In genomic region chr10:11782793-11783557, GRCh38 we compare ENCODE assay signal across 8 cellular contexts. TPM values are rescaled to one million over a fixed set of nuclear protein-coding genes. Genes with fewer than 3 reads are reported as not detected.
DNase-seq lines count a peak whose midpoint lies in the region; ATAC-seq lines count a peak whose summit lies in the region.

No MANE protein-coding gene starts in this region.

- H3K27me3 Mint-ChIP-seq in activated T-helper 17 cell treated with anti-CD3 and anti-CD28 coated beads, Interleukin-2, amount 50 U/mL, for 72 hours = peaks cover 3% of the 10 kb centered on the region
- H3K27me3 Mint-ChIP-seq in stimulated activated naive B cell treated with anti-CD40 and anti-IgM and Interleukin-4, amounts not matched to agents 10 μg/mL and 1 μg/mL and 100 μg/mL, for 72 hours = peaks cover 5 to 11% of the 10 kb centered on the region in 2 donors

- H3K9me3 Mint-ChIP-seq in activated T-helper 17 cell treated with anti-CD3 and anti-CD28 coated beads, Interleukin-2, amount 50 U/mL, for 72 hours = no peaks in the 10 kb centered on the region
- peaks cover 7 to 10% of the 10 kb centered on the region in 2 donors for H3K9me3 Mint-ChIP-seq in stimulated activated naive B cell treated with anti-CD40 and anti-IgM and Interleukin-4, amounts not matched to agents 10 μg/mL and 1 μg/mL and 100 μg/mL, for 72 hours

- H3K4me3 Mint-ChIP-seq in activated T-helper 17 cell treated with anti-CD3 and anti-CD28 coated beads, Interleukin-2, amount 50 U/mL, for 72 hours = no peak overlapping the region
- H3K4me3 Mint-ChIP-seq in stimulated activated naive B cell treated with anti-CD40 and anti-IgM and Interleukin-4, amounts not matched to agents 10 μg/mL and 1 μg/mL and 100 μg/mL, for 72 hours = no peak overlapping the region

- DNase-seq in DMS153 treated with DMSO at 0.1 percent for 48 hours (lab: John Stamatoyannopoulos, UW; ENCODE audit: unreplicated experiment) (peak; percentile 0), DMS153 (lab: John Stamatoyannopoulos, UW) (no peak), NCI-H146 treated with DMSO at 0.1 percent for 48 hours (lab: John Stamatoyannopoulos, UW; ENCODE audit: unreplicated experiment) (peak; percentile 85), hepatic stellate cell (ENCODE audit: low spot score) (peak; percentile 56), ecto neural progenitor cell (ENCODE audit: low spot score) (no peak)
- DNase-seq in stimulated activated naive B cell treated with anti-CD40 and anti-IgM and Interleukin-4, amounts not matched to agents 10 μg/mL and 1 μg/mL and 100 μg/mL, for 72 hours = no peak

- no peaks in the 10 kb centered on the region for H3K36me3 Mint-ChIP-seq in activated T-helper 17 cell treated with anti-CD3 and anti-CD28 coated beads, Interleukin-2, amount 50 U/mL, for 72 hours (ENCODE audit: low read depth)
- no peaks in the 10 kb centered on the region for H3K36me3 Mint-ChIP-seq in stimulated activated naive B cell treated with anti-CD40 and anti-IgM and Interleukin-4, amounts not matched to agents 10 μg/mL and 1 μg/mL and 100 μg/mL, for 72 hours

- no peak overlapping the region for H3K27ac Mint-ChIP-seq in activated T-helper 17 cell treated with anti-CD3 and anti-CD28 coated beads, Interleukin-2, amount 50 U/mL, for 72 hours
- H3K27ac Mint-ChIP-seq in stimulated activated naive B cell treated with anti-CD40 and anti-IgM and Interleukin-4, amounts not matched to agents 10 μg/mL and 1 μg/mL and 100 μg/mL, for 72 hours = peak overlapping the region; percentile 20

- peaks cover 4% of the 10 kb centered on the region for H3K4me1 Mint-ChIP-seq in activated T-helper 17 cell treated with anti-CD3 and anti-CD28 coated beads, Interleukin-2, amount 50 U/mL, for 72 hours
- peaks cover 2 to 5% of the 10 kb centered on the region in 2 donors for H3K4me1 Mint-ChIP-seq in stimulated activated naive B cell treated with anti-CD40 and anti-IgM and Interleukin-4, amounts not matched to agents 10 μg/mL and 1 μg/mL and 100 μg/mL, for 72 hours

- peak; percentile 67 for ATAC-seq in GM21390 (IDR thresholded peaks at IDR 0.05; ENCODE audit: unreplicated experiment)
- ATAC-seq in activated T-helper 17 cell treated with anti-CD3 and anti-CD28 coated beads, Interleukin-2, amount 50 U/mL, for 72 hours (replicated peaks) = peak; percentile 18
- ATAC-seq in stimulated activated naive B cell treated with anti-CD40 and anti-IgM and Interleukin-4, amounts not matched to agents 10 μg/mL and 1 μg/mL and 100 μg/mL, for 72 hours (replicated peaks) = peak; percentile 34 to 50

RNA-seq across cellular contexts. Expression of gene PROSER2, which starts 40.2 kb away (rescaled TPM):
- 1 to 10 TPM in 1 of 2 donors, under 1 TPM in 1; 0.37 to 1.6 TPM for total RNA-seq in activated T-helper 17 cell treated with anti-CD3 and anti-CD28 coated beads, Interleukin-2, amount 50 U/mL, for 72 hours

RNA-seq across cellular contexts. Expression of gene ECHDC3, which starts 40.8 kb away (rescaled TPM):
- total RNA-seq in activated T-helper 17 cell treated with anti-CD3 and anti-CD28 coated beads, Interleukin-2, amount 50 U/mL, for 72 hours = 1 to 10 TPM in 1 of 2 donors, not detected in 1; 1.5 TPM

Comparison
In these comparisons a context has a peak if more than half of its experiments do, and no peak if none do; other contexts are left out.
1. DNase-seq: peak in DMS153 treated with DMSO at 0.1 percent for 48 hours (single experiment), NCI-H146 treated with DMSO at 0.1 percent for 48 hours (single experiment) and hepatic stellate cell (single experiment); none in DMS153 (single experiment), stimulated activated naive B cell treated with anti-CD40 and anti-IgM and Interleukin-4, amounts not matched to agents 10 μg/mL and 1 μg/mL and 100 μg/mL, for 72 hours (single experiment) and ecto neural progenitor cell (single experiment).
2. Peak in every context shown above with its lines, with median percentiles within 50 percentile points of each other: ATAC-seq.